ENCODE assay signal across 19 cellular contexts in the genomic region with DNA sequence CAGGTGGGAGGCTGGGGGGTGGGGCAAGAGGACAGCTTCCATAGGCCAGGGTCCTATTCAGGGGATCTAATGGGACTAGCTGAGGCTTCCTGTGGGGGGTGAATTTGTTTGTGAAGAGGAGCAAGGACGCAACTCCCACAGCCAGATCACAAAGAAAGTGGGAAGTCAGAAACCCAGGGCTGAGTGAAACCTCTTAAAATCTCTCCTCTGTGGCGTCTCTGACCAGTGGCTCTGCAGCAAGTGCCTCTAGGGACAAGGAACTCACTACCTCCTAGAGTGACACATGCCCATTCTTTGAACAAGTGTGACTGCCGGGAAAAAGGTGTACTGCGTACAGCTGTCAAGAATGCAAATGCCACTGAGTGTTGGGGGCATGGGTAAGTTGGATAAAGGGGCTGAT.
"Had no signal": no experiment of that assay in that cellular context is flagged by ENCODE, and none has a peak within 500 bp of the region (broad histone marks: within the 10 kb centered on the region; RNA-seq: fewer than 3 reads in every experiment).

No MANE protein-coding gene starts in this region.

- H3K4me1 ChIP-seq: sigmoid colon had no signal

- H3K4me3 ChIP-seq: gastrocnemius medialis, heart right ventricle, ovary, right atrium auricular region, sigmoid colon, skin epidermis, stomach had no signal

- H3K27ac ChIP-seq: gastrocnemius medialis, heart right ventricle, ovary, right atrium auricular region, sigmoid colon, skin epidermis, stomach had no signal

- H3K27me3 ChIP-seq: gastrocnemius medialis, heart right ventricle, ovary, right atrium auricular region, sigmoid colon, stomach had no signal

- ATAC-seq: gastrocnemius medialis; heart right ventricle; naive thymus-derived CD8-positive, alpha-beta T cell had no signal

- FAIRE-seq: colon, endothelial cell of umbilical vein, islet of Langerhans had no signal

- DNase-seq: effector CD4-positive, alpha-beta T cell; endodermal cell; erythroblast; gastrocnemius medialis; heart right ventricle; hypothalamus; kidney glomerular epithelial cell; mesendoderm; naive thymus-derived CD8-positive, alpha-beta T cell; ovary; sigmoid colon; stimulated activated naive CD4-positive, alpha-beta T cell; stomach; trophoblast cell had no signal

- H3K36me3 ChIP-seq: gastrocnemius medialis, heart right ventricle, ovary, right atrium auricular region, sigmoid colon, stomach had no signal

- H3K9me3 ChIP-seq: gastrocnemius medialis, ovary, right atrium auricular region, sigmoid colon, stomach had no signal
